Comparison of ENCODE assay signal across 9 cellular contexts in the genomic region with DNA sequence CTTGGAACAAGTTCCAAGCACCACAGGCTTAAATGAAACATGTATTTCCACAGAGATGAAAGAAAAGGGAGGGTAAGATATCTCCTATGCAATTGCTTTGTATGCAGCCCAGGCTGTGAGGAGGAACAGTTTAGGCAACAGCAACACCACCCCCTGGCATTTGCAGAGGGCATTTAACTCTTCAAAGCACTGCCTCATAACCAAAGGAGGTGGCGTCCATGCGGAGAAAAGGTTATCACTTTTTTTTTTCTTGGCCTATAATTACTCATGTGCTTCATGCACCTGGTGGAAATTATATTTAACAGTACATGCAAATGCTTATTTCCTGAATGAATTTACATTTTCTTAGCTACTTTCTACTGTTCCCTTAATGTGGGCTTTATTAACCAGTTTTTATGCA.
DNase-seq lines count a peak whose midpoint lies in the region; ATAC-seq and TF ChIP-seq lines count a peak whose summit lies in the region.
"Had no signal": no experiment of that assay in that cellular context is flagged by ENCODE, and none has a peak within 500 bp of the region (broad histone marks: within the 10 kb centered on the region; RNA-seq: fewer than 3 reads in every experiment).

No MANE protein-coding gene starts in this region.

- H2AK5ac ChIP-seq in mesendoderm (ENCODE audit: low read length) = no peak overlapping the region

- TF ChIP-seq RAD21 in HCT116 (IDR thresholded peaks at IDR 0.05; ENCODE audit: low read depth) = 0 out of 2 replicates have a peak, but pooled peaks have one; percentile 20

- no peak for TF ChIP-seq CTCF in HCT116 (IDR thresholded peaks at IDR 0.05 in 2 of 3, conservative IDR thresholded peaks at IDR 0.05 in 1 of 3; ENCODE audit: borderline replicate concordance in 1 of 3, insufficient read depth in 1 of 3, low read depth in 2 of 3, low read length in 2 of 3)
- no peak for TF ChIP-seq CTCF in gastrocnemius medialis (IDR thresholded peaks at IDR 0.05 in 4 of 5, conservative IDR thresholded peaks at IDR 0.05 in 1 of 5)

- H4K5ac ChIP-seq in mesendoderm (ENCODE audit: low read length) = no peak overlapping the region

- no peak overlapping the region for H3K4ac ChIP-seq in mesendoderm (ENCODE audit: low read depth, low read length)

- no peak overlapping the region for H2BK120ac ChIP-seq in mesendoderm (ENCODE audit: low read depth, low read length)

- H3K36me3 ChIP-seq in HCT116 (ENCODE audit: control insufficient read depth in 1 of 2, insufficient read depth in 2 of 2, low read length in 2 of 2) (no peaks in the 10 kb centered on the region), mesendoderm (ENCODE audit: control insufficient read depth, insufficient read depth, low read length) (no peaks in the 10 kb centered on the region), gastrocnemius medialis (no peaks in the 10 kb centered on the region)
- H3K36me3 ChIP-seq: neutrophil had no signal

- H3K79me1 ChIP-seq in mesendoderm (ENCODE audit: low read length) = no peaks in the 10 kb centered on the region

- peaks cover 0 to 7% of the 10 kb centered on the region in 2 experiments; a peak in 1 of 4 replicates for H3K4me1 ChIP-seq in HCT116 (ENCODE audit: control insufficient read depth in 1 of 2, insufficient read depth in 2 of 2, low read length in 2 of 2)
- H3K4me1 ChIP-seq in mesendoderm (ENCODE audit: control insufficient read depth, low read depth, low read length) = no peaks in the 10 kb centered on the region
- no peaks in the 10 kb centered on the region for H3K4me1 ChIP-seq in gastrocnemius medialis

- no peak overlapping the region for H3K18ac ChIP-seq in mesendoderm (ENCODE audit: low read length)

- CTCF ChIA-PET in HCT116 (lab: Charles Lee) = no interaction called here

- ATAC-seq in GM18870 (IDR thresholded peaks at IDR 0.05; ENCODE audit: unreplicated experiment) (peak; percentile 73), HCT116 (no peak), gastrocnemius medialis (no peak), HG03520 (IDR thresholded peaks at IDR 0.05; ENCODE audit: unreplicated experiment) (no peak)

- intact Hi-C loops in HCT116 (cut with micrococcal nuclease) = no loop called here
- intact Hi-C loops in gastrocnemius medialis (cut with DNase I; ENCODE audit: low total_unique reads) = no loop called here

- H3K9me2 ChIP-seq in HCT116 (ENCODE audit: insufficient read depth) = no peaks in the 10 kb centered on the region

- RAD21 ChIA-PET in HCT116 (lab: Charles Lee; ENCODE audit: low non-redundant PET in 1 of 2, low total read pairs in 2 of 2, uncharacterized antibody in 2 of 2, unreplicated experiment in 2 of 2) = no interaction called here

- H3K56ac ChIP-seq in mesendoderm (ENCODE audit: low read length) = no peak overlapping the region

- H3K9me3 ChIP-seq in HCT116 (ENCODE audit: control insufficient read depth in 1 of 2, insufficient read depth in 1 of 2, low read depth in 1 of 2, low read length in 2 of 2) (no peaks in the 10 kb centered on the region), gastrocnemius medialis (no peaks in the 10 kb centered on the region)
- H3K9me3 ChIP-seq: neutrophil had no signal

- H3K23ac ChIP-seq in mesendoderm (ENCODE audit: low read length) = no peak overlapping the region

- H3K4me3 ChIP-seq in HCT116 (replicated peaks in 1 of 2; ENCODE audit: low read depth in 1 of 2, low read length in 2 of 2) (no peak overlapping the region), mesendoderm (ENCODE audit: low read length) (no peak overlapping the region), gastrocnemius medialis (no peak overlapping the region)

- no peak overlapping the region for H2BK15ac ChIP-seq in mesendoderm (replicated peaks; ENCODE audit: low read depth)

- H4K20me1 ChIP-seq in HCT116 (ENCODE audit: insufficient read depth) = no peaks in the 10 kb centered on the region

- H4K8ac ChIP-seq in mesendoderm (ENCODE audit: low read depth, low read length) = no peak overlapping the region

- DNase-seq in HCT116 (ENCODE audit: low read depth, low spot score) (no peak), HUDEP-2 (lab: John Stamatoyannopoulos, UW; ENCODE audit: unreplicated experiment in 76 of 76) (peak in 62 of 76 experiments; percentile 1 to 73 (median 42)), mesendoderm (peak; percentile 47), gastrocnemius medialis (no peak), anterior cingulate cortex (lab: John Stamatoyannopoulos, UW) (no peak), NCI-H510A (lab: John Stamatoyannopoulos, UW) (no peak)

- POLR2A ChIA-PET in HCT116 (lab: Charles Lee) = no interaction called here

- TF ChIP-seq POLR2A in HCT116 (IDR thresholded peaks at IDR 0.05; ENCODE audit: borderline replicate concordance, extremely low read depth, insufficient read depth, insufficient read length) = no peak
- TF ChIP-seq POLR2A in gastrocnemius medialis (IDR thresholded peaks at IDR 0.05) = no peak

- H3K4me2 ChIP-seq in HCT116 (ENCODE audit: low read length) = no peak overlapping the region
- no peak overlapping the region for H3K4me2 ChIP-seq in mesendoderm (ENCODE audit: low read length)

- no peaks in the 10 kb centered on the region for H3K79me2 ChIP-seq in HCT116 (ENCODE audit: insufficient read depth, low read length)
- H3K79me2 ChIP-seq in mesendoderm (ENCODE audit: control insufficient read depth, insufficient read depth, low read length) = no peaks in the 10 kb centered on the region

- no peak overlapping the region for H3K27ac ChIP-seq in HCT116 (ENCODE audit: low read depth, low read length)
- H3K27ac ChIP-seq in mesendoderm (ENCODE audit: low read depth, low read length) = no peak overlapping the region
- no peak overlapping the region for H3K27ac ChIP-seq in gastrocnemius medialis
- H3K27ac ChIP-seq: neutrophil had no signal

- H2BK5ac ChIP-seq in mesendoderm (ENCODE audit: low read length) = no peak overlapping the region

- no CpG with 5 or more reads among the region's 2 CpGs for WGBS in mesendoderm (ENCODE audit: extremely low coverage, insufficient coverage, low lambda C conversion rate)

- H3K9ac ChIP-seq in HCT116 (ENCODE audit: low read length) (no peak overlapping the region), mesendoderm (ENCODE audit: low read length) (no peak overlapping the region)

- BruUV-seq in HCT116 (replicated peaks; lab: Mats Ljungman, UMichigan) = no TSS peak

- in situ Hi-C loops in gastrocnemius medialis (cut with MboI; ENCODE audit: low sequenced_read_pairs in 4 of 4) = no loop called here

- H3K27me3 ChIP-seq in HCT116 (ENCODE audit: insufficient read depth, low read length) = no peaks in the 10 kb centered on the region
- no peaks in the 10 kb centered on the region for H3K27me3 ChIP-seq in mesendoderm (ENCODE audit: insufficient read depth, low read length, poor library complexity)
- H3K27me3 ChIP-seq in gastrocnemius medialis = no peaks in the 10 kb centered on the region
- H3K27me3 ChIP-seq: neutrophil had no signal

- no peak overlapping the region for H2AFZ ChIP-seq in HCT116 (ENCODE audit: low read depth, low read length, poor library complexity, severe bottlenecking)

TF ChIP-seq in HCT116, 20 proteins besides CTCF, POLR2A, EP300 and RAD21 (continues in another document):
- TF ChIP-seq SIN3A (IDR thresholded peaks at IDR 0.05; ENCODE audit: low read depth) = no peak
- no peak for TF ChIP-seq TCF7L2 (IDR thresholded peaks at IDR 0.05; ENCODE audit: borderline replicate concordance, extremely low read depth, insufficient read depth, insufficient read length)
- TF ChIP-seq YY1 (IDR thresholded peaks at IDR 0.05; ENCODE audit: extremely low read depth, insufficient replicate concordance, low read depth, low read length) = no peak
- no peak for TF ChIP-seq ZFX (IDR thresholded peaks at IDR 0.05)
- no peak for TF ChIP-seq SP1 (IDR thresholded peaks at IDR 0.05; ENCODE audit: low read depth)
- no peak for TF ChIP-seq ZBTB33 (IDR thresholded peaks at IDR 0.05; ENCODE audit: extremely low read depth, insufficient replicate concordance, low read length)
- TF ChIP-seq ELF1 (IDR thresholded peaks at IDR 0.05; ENCODE audit: borderline replicate concordance, low read depth) = no peak
- no peak for TF ChIP-seq JUND (IDR thresholded peaks at IDR 0.05)
- no peak for TF ChIP-seq EGR1 (IDR thresholded peaks at IDR 0.05; ENCODE audit: low read depth)

Comparison
In these comparisons a context has a peak if more than half of its experiments do, and no peak if none do; other contexts are left out.
1. DNase-seq: peak in HUDEP-2 (62 of 76) and mesendoderm (single experiment); none in HCT116 (single experiment), gastrocnemius medialis (0 of 2), anterior cingulate cortex (0 of 58) and NCI-H510A (single experiment).